ENCODE assay signal across 7 cellular contexts in genomic region chr14:68792830-68793733, GRCh38. TPM values are rescaled to one million over a fixed set of nuclear protein-coding genes. Genes with fewer than 3 reads are reported as not detected.
DNase-seq lines count a peak whose midpoint lies in the region; ATAC-seq and TF ChIP-seq lines count a peak whose summit lies in the region.

ZFP36L1 (minus strand) TSS chr14:68793067; CDS start chr14:68792938, 129 bp downstream.

- H3K27ac ChIP-seq in OCI-LY3 (ENCODE audit: low read length) = peak within 1 kb of the TSS; percentile 92
- H3K27ac ChIP-seq in epithelial cell of prostate = peak within 1 kb of the TSS; percentile 99

- H3K36me3 ChIP-seq in OCI-LY3 (replicated peaks; ENCODE audit: low read depth, low read length) = peaks cover 37% of the 10 kb centered on the region

- peak within 1 kb of the TSS; percentile 99 for H3K9ac ChIP-seq in OCI-LY3 (ENCODE audit: low read length)

- H3K4me3 ChIP-seq in OCI-LY3 (ENCODE audit: low read length) = peak within 1 kb of the TSS; percentile 89

- H2AFZ ChIP-seq in OCI-LY3 (ENCODE audit: low read depth, low read length) = peak within 1 kb of the TSS; percentile 17

- DNase-seq in activated T-cell treated with anti-CD3 and anti-CD28 coated beads, Interleukin-2, amount 50 U/mL, for 1 hour = peak; percentile 92
- peak; percentile 82 for DNase-seq in epithelial cell of prostate (ENCODE audit: low read depth, low spot score)
- peak; percentile 96 for DNase-seq in mucosa of gallbladder (ENCODE audit: low spot score)
- peak; percentile 89 for DNase-seq in stimulated activated CD8-positive, alpha-beta memory T cell treated with anti-CD3 and anti-CD28 coated beads, Interleukin-4, amount 100 ng/mL, for 1 hour (ENCODE audit: low read depth in 2 of 2, low spot score in 1 of 2)

- peak; percentile 41 for ATAC-seq in GM18511 (IDR thresholded peaks at IDR 0.05; ENCODE audit: unreplicated experiment)
- ATAC-seq in HG03066 (IDR thresholded peaks at IDR 0.05; ENCODE audit: low read depth, unreplicated experiment) = peak; percentile 32

- H3K4me2 ChIP-seq in OCI-LY3 (ENCODE audit: low read length) = peak within 1 kb of the TSS; percentile 89

- no peaks in the 10 kb centered on the region for H3K27me3 ChIP-seq in OCI-LY3 (ENCODE audit: low read depth, low read length)

- no peaks in the 10 kb centered on the region for H3K9me3 ChIP-seq in OCI-LY3 (ENCODE audit: insufficient read depth, low read length)

- H4K20me1 ChIP-seq in OCI-LY3 (ENCODE audit: insufficient read depth, low read length) = peaks cover 30% of the 10 kb centered on the region

- H3K4me1 ChIP-seq in OCI-LY3 (ENCODE audit: low read length) = peaks cover 55% of the 10 kb centered on the region

- peaks cover 65% of the 10 kb centered on the region for H3K79me2 ChIP-seq in OCI-LY3 (ENCODE audit: low read length)

- no peak for TF ChIP-seq CTCF in OCI-LY3 (IDR thresholded peaks at IDR 0.05; ENCODE audit: low read depth, low read length)

RNA-seq across cellular contexts. Expression of gene ZFP36L1, which starts in this region (rescaled TPM):
- total RNA-seq in mucosa of gallbladder = 398 TPM

Comparison
In these comparisons a context has a peak if more than half of its experiments do, and no peak if none do; other contexts are left out.
1. Peak in every context shown above with its lines: DNase-seq, ATAC-seq, H3K4me3 ChIP-seq and H3K27ac ChIP-seq.